In the genomic region with DNA sequence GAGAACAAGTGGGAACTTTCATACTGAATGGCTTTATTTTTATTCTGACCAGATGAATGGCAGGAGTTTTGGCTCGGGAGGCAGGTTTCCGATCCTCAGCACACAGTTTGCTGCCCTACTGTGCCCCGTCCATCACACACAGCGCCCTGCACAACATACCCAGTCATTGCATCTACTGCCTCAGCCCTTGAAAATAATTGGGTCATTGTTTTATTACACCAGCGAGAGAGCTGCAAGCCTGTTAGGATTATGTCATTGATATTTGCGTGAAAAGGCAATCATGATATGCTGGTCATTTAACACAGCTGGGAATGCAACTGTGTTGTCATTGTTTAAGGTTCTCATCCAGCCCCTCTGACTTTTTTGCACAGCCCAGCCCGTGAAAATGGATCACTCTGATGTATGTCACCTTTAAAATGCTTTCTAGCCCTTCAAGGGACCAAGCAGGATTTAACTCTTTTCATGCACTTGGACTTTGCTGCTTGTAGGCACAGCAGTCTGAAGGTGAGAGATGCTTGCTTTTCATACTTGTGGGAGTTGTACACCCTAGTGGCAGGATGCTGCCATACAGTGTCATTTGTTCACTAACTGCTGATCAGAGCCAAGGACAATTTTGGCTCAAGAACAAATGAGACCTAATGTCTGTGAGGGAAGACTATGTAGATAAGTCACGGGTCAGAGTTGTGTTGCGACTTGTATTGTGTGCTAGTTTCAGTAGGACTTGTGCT, we compare ENCODE assay signal across 10 cellular contexts.
DNase-seq lines count a peak whose midpoint lies in the region; ATAC-seq, FAIRE-seq and TF ChIP-seq lines count a peak whose summit lies in the region.
"Had no signal": no experiment of that assay in that cellular context is flagged by ENCODE, and none has a peak within 500 bp of the region (broad histone marks: within the 10 kb centered on the region; RNA-seq: fewer than 3 reads in every experiment).

No MANE protein-coding gene starts in this region.

- in situ Hi-C loops in HepG2 (cut with HindIII; ENCODE audit: extremely low pct_ligation_motif_present, low pct_unique_long_range_greater_than_20kb): loop anchor here (25.0 kb wide), 1 partner anchor 509 kb away; no protein-coding TSS in a partner anchor

- TF ChIP-seq POLR2A in H54 (IDR thresholded peaks at IDR 0.05; ENCODE audit: low read depth, low read length) (no peak), HepG2 (IDR thresholded peaks at IDR 0.05; ENCODE audit: insufficient read depth in 1 of 2, low read depth in 2 of 2, low read length in 2 of 2) (no peak)

- no peak overlapping the region for H2AFZ ChIP-seq in HepG2 (ENCODE audit: low read length)

- no peak for TF ChIP-seq RAD21 in HepG2 (CRISPR knock-in tag; IDR thresholded peaks at IDR 0.05)

- TF ChIP-seq CTCF in GM10248 (IDR thresholded peaks at IDR 0.05; ENCODE audit: control extremely low read depth, extremely low read depth, low read depth, missing control alignments) (peak; percentile 12), HepG2 (CRISPR knock-in tag; IDR thresholded peaks at IDR 0.05) (no peak)

- FAIRE-seq in H54 (lab: Jason Lieb, UNC) (peak; percentile 53), HepG2 (lab: Jason Lieb, UNC) (peak; percentile 68)

- BruUV-seq in HepG2 (replicated peaks; lab: Mats Ljungman, UMichigan): no TSS peak

- H3K9me3 Mint-ChIP-seq in activated CD4-positive, alpha-beta T cell treated with anti-CD3 and anti-CD28 coated beads for 36 hours (ENCODE audit: low read depth): no peaks in the 10 kb centered on the region

- H3K27me3 Mint-ChIP-seq in T-helper 17 cell: no peaks in the 10 kb centered on the region
- H3K27me3 Mint-ChIP-seq in activated CD4-positive, alpha-beta T cell treated with anti-CD3 and anti-CD28 coated beads for 36 hours: no peaks in the 10 kb centered on the region

- H3K4me1 Mint-ChIP-seq in T-helper 17 cell: no peaks in the 10 kb centered on the region
- no peaks in the 10 kb centered on the region for H3K4me1 Mint-ChIP-seq in activated CD4-positive, alpha-beta T cell treated with anti-CD3 and anti-CD28 coated beads for 36 hours

- DNase-seq in GM10248 (ENCODE audit: extremely low spot score) (no peak), H54 (ENCODE audit: insufficient read length, low spot score) (no peak), SW480 (ENCODE audit: low spot score) (peak; percentile 5), HepG2 (ENCODE audit: low spot score) (no peak), T-helper 17 cell (no peak), glomerular visceral epithelial cell (ENCODE audit: extremely low spot score) (no peak), NCI-H2196 (lab: John Stamatoyannopoulos, UW; ENCODE audit: unreplicated experiment) (no peak)
- DNase-seq in activated CD4-positive, alpha-beta T cell treated with anti-CD3 and anti-CD28 coated beads for 36 hours: no peak
- DNase-seq: activated T-cell treated with anti-CD3 and anti-CD28 coated beads for 4 hours; stimulated activated CD4-positive, alpha-beta T cell treated with anti-CD3 and anti-CD28 coated beads, Interleukin-1b, Interleukin-23, amount 100 ng/mL, for 48 hours had no signal

- POLR2A ChIA-PET in GM10248 (lab: Yijun Ruan, JAX) (no interaction called here), HepG2 (lab: Yijun Ruan, JAX) (no interaction called here)
- POLR2A ChIA-PET in activated CD4-positive, alpha-beta T cell treated with anti-CD3 and anti-CD28 coated beads for 36 hours (lab: Charles Lee): no interaction called here

- no peaks in the 10 kb centered on the region for H3K4me1 ChIP-seq in HepG2 (ENCODE audit: insufficient read depth, low read length)

- no peaks in the 10 kb centered on the region for H3K36me3 Mint-ChIP-seq in T-helper 17 cell (ENCODE audit: low read depth)
- no peaks in the 10 kb centered on the region for H3K36me3 Mint-ChIP-seq in activated CD4-positive, alpha-beta T cell treated with anti-CD3 and anti-CD28 coated beads for 36 hours (ENCODE audit: low read depth)

- intact Hi-C loops in HepG2 (cut with micrococcal nuclease; ENCODE audit: unreplicated experiment): no loop called here
- intact Hi-C loops in activated CD4-positive, alpha-beta T cell treated with anti-CD3 and anti-CD28 coated beads for 36 hours (cut with DNase I, micrococcal nuclease): no loop called here

- H3K9me3 ChIP-seq in HepG2 (ENCODE audit: low read length) (no peaks in the 10 kb centered on the region), T-helper 17 cell (ENCODE audit: control insufficient read depth, low read length, poor library complexity, severe bottlenecking) (no peaks in the 10 kb centered on the region)

- CTCF ChIA-PET in GM10248 (lab: Yijun Ruan, JAX): interaction anchor here (1.2 to 16.1 kb wide), 4 partner anchors 9 to 274 kb away, joined by 3 to 450 read pairs (median 5); no protein-coding TSS in a partner anchor
- CTCF ChIA-PET in HepG2 (lab: Yijun Ruan, JAX; ENCODE audit: low intra/inter-chr PET ratio, low total read pairs): no interaction called here
- CTCF ChIA-PET in activated CD4-positive, alpha-beta T cell treated with anti-CD3 and anti-CD28 coated beads for 36 hours (lab: Charles Lee): interaction anchor here (1.0 to 1.3 kb wide), 3 partner anchors 9 to 275 kb away, joined by 3 read pairs; no protein-coding TSS in a partner anchor

- H3K27ac Mint-ChIP-seq in T-helper 17 cell: no peak overlapping the region
- H3K27ac Mint-ChIP-seq in activated CD4-positive, alpha-beta T cell treated with anti-CD3 and anti-CD28 coated beads for 36 hours: no peak overlapping the region

- H3K79me2 ChIP-seq in HepG2 (ENCODE audit: insufficient read depth, low read length): no peaks in the 10 kb centered on the region

- H3K36me3 ChIP-seq in HepG2 (replicated peaks in 1 of 2; ENCODE audit: control insufficient read depth in 1 of 2, insufficient read depth in 2 of 2, low read length in 2 of 2): no peaks in the 10 kb centered on the region

- no peaks in the 10 kb centered on the region for H4K20me1 ChIP-seq in HepG2 (ENCODE audit: insufficient read depth, low read length)

- H3K4me2 ChIP-seq in HepG2 (ENCODE audit: low read depth, low read length): no peak overlapping the region

- H3K4me3 ChIP-seq in HepG2 (replicated peaks in 1 of 3; ENCODE audit: insufficient read depth in 1 of 3, low read depth in 2 of 3, low read length in 3 of 3): no peak overlapping the region

- peak; percentile 75 for ATAC-seq in HepG2
- no peak for ATAC-seq in T-helper 17 cell
- no peak for ATAC-seq in activated CD4-positive, alpha-beta T cell treated with anti-CD3 and anti-CD28 coated beads for 36 hours

- H3K27me3 ChIP-seq in HepG2 (ENCODE audit: control insufficient read depth in 1 of 2, insufficient read depth in 2 of 2, low read length in 2 of 2): no peaks in the 10 kb centered on the region

- no peak overlapping the region for H3K9ac ChIP-seq in HepG2 (ENCODE audit: insufficient read depth, low read depth, low read length)

- 0% methylated on average over 2 of the region's 9 CpGs for WGBS in HepG2 (ENCODE audit: low lambda C conversion rate)

- no peak for TF ChIP-seq EP300 in HepG2 (IDR thresholded peaks at IDR 0.05; ENCODE audit: low read depth in 2 of 2, low read length in 2 of 2)
- no peak for TF ChIP-seq EP300 in HepG2 (CRISPR knock-in tag; IDR thresholded peaks at IDR 0.05; ENCODE audit: borderline replicate concordance)

- no peak overlapping the region for H3K4me3 Mint-ChIP-seq in T-helper 17 cell
- H3K4me3 Mint-ChIP-seq in activated CD4-positive, alpha-beta T cell treated with anti-CD3 and anti-CD28 coated beads for 36 hours: no peak overlapping the region

- no peak overlapping the region for H3K27ac ChIP-seq in HepG2 (ENCODE audit: extremely low read length, insufficient read depth, low read length)
